In genomic region chr12:42981379-42981778, GRCh38 we compare ENCODE assay signal across 17 cellular contexts.
DNase-seq lines count a peak whose midpoint lies in the region; ATAC-seq and TF ChIP-seq lines count a peak whose summit lies in the region.
"Had no signal": no experiment of that assay in that cellular context is flagged by ENCODE, and none has a peak within 500 bp of the region (broad histone marks: within the 10 kb centered on the region; RNA-seq: fewer than 3 reads in every experiment).

No MANE protein-coding gene starts in this region.

- no peak overlapping the region for H2AFZ ChIP-seq in IMR-90 (replicated peaks; ENCODE audit: low read length, poor library complexity)

- no peaks in the 10 kb centered on the region for H3K4me1 Mint-ChIP-seq in natural killer cell
- H3K4me1 Mint-ChIP-seq: activated CD4-positive, alpha-beta T cell treated with anti-CD3 and anti-CD28 coated beads, Interleukin-2, amount 10 ng/mL, durations not matched to agents 24 days and 14 days had no signal

- TF ChIP-seq RAD21 in IMR-90 (IDR thresholded peaks at IDR 0.05; ENCODE audit: low read length): no peak

- WGBS in IMR-90 (ENCODE audit: extremely low coverage in 2 of 2, insufficient read length in 1 of 2), 2 experiments: no CpG with 5 or more reads among the region's 3 CpGs

- CTCF ChIA-PET in BJ (lab: Yijun Ruan, JAX): no interaction called here
- CTCF ChIA-PET in IMR-90 (lab: Yijun Ruan, JAX): no interaction called here

- no peaks in the 10 kb centered on the region for H3K36me3 Mint-ChIP-seq in natural killer cell
- H3K36me3 Mint-ChIP-seq: type B pancreatic cell had no signal

- H3K27me3 Mint-ChIP-seq in natural killer cell (ENCODE audit: low read depth in 2 of 2): no peaks in the 10 kb centered on the region
- H3K27me3 Mint-ChIP-seq: activated CD4-positive, alpha-beta T cell treated with anti-CD3 and anti-CD28 coated beads, Interleukin-2, amount 10 ng/mL, durations not matched to agents 24 days and 14 days; type B pancreatic cell had no signal

- H3K23ac ChIP-seq in IMR-90 (ENCODE audit: low read depth, low read length): no peak overlapping the region

- dilution Hi-C loops in IMR-90 (cut with HindIII; ENCODE audit: low sequenced_read_pairs, unreplicated experiment): no loop called here

- TF ChIP-seq CTCF in BJ (IDR thresholded peaks at IDR 0.05; ENCODE audit: insufficient read depth, low read depth, low read length) (no peak), IMR-90 (conservative IDR thresholded peaks at IDR 0.05; ENCODE audit: low read depth, low read length) (no peak), natural killer cell (IDR thresholded peaks at IDR 0.05) (no peak)

- H2BK5ac ChIP-seq in IMR-90 (ENCODE audit: low read depth, low read length, poor library complexity, severe bottlenecking): no peak overlapping the region

- BruUV-seq in IMR-90 (replicated peaks; lab: Mats Ljungman, UMichigan): no TSS peak

- no peak overlapping the region for H3K4me3 ChIP-seq in BJ (ENCODE audit: low read depth, low read length)
- H3K4me3 ChIP-seq in IMR-90 (ENCODE audit: insufficient read depth, low read depth, low read length): no peak overlapping the region
- H3K4me3 ChIP-seq: ovary, SK-N-MC had no signal

- H3K9me3 Mint-ChIP-seq in natural killer cell: peaks cover 0 to 3% of the 10 kb centered on the region in 2 donors
- H3K9me3 Mint-ChIP-seq: activated CD4-positive, alpha-beta T cell treated with anti-CD3 and anti-CD28 coated beads, Interleukin-2, amount 10 ng/mL, durations not matched to agents 24 days and 14 days; type B pancreatic cell had no signal

- H4K20me1 ChIP-seq in IMR-90 (ENCODE audit: insufficient read depth, low read length): no peaks in the 10 kb centered on the region

- POLR2A ChIA-PET in BJ (lab: Charles Lee): no interaction called here
- POLR2A ChIA-PET in IMR-90 (lab: Charles Lee; ENCODE audit: unreplicated experiment): no interaction called here

- no peak for TF ChIP-seq POLR2A in IMR-90 (IDR thresholded peaks at IDR 0.05; ENCODE audit: low read depth, low read length)

- H3K36me3 ChIP-seq in BJ (ENCODE audit: control insufficient read depth, insufficient read depth, low read length): no peaks in the 10 kb centered on the region
- no peaks in the 10 kb centered on the region for H3K36me3 ChIP-seq in IMR-90 (ENCODE audit: control insufficient read depth, insufficient read depth, low read length)
- H3K36me3 ChIP-seq: ovary had no signal

- H3K4me1 ChIP-seq in IMR-90 (ENCODE audit: control insufficient read depth, insufficient read depth, low read length): peaks cover 2% of the 10 kb centered on the region; the same call in 1 of the 2 replicates

- no peak overlapping the region for H2AK5ac ChIP-seq in IMR-90 (ENCODE audit: low read depth, low read length)

- H4K8ac ChIP-seq in IMR-90 (ENCODE audit: low read depth in 2 of 2, low read length in 2 of 2): no peak overlapping the region

- H3K56ac ChIP-seq in IMR-90 (ENCODE audit: extremely low read depth, insufficient read depth, low read length): no peak overlapping the region

- no peak overlapping the region for H3K4me3 Mint-ChIP-seq in natural killer cell
- H3K4me3 Mint-ChIP-seq: activated CD4-positive, alpha-beta T cell treated with anti-CD3 and anti-CD28 coated beads, Interleukin-2, amount 10 ng/mL, durations not matched to agents 24 days and 14 days; type B pancreatic cell had no signal

- H3K27ac Mint-ChIP-seq in natural killer cell: no peak overlapping the region
- H3K27ac Mint-ChIP-seq: activated CD4-positive, alpha-beta T cell treated with anti-CD3 and anti-CD28 coated beads, Interleukin-2, amount 10 ng/mL, durations not matched to agents 24 days and 14 days; type B pancreatic cell had no signal

- ATAC-seq in IMR-90 (ENCODE audit: low read depth) (peak; percentile 52), natural killer cell (no peak), HG02852 (IDR thresholded peaks at IDR 0.05; ENCODE audit: unreplicated experiment) (no peak)

- no peak overlapping the region for H3K14ac ChIP-seq in IMR-90 (replicated peaks; ENCODE audit: low read depth, low read length)

- no peaks in the 10 kb centered on the region for H3K9me3 ChIP-seq in IMR-90 (ENCODE audit: control insufficient read depth, insufficient read depth, low read length)
- H3K9me3 ChIP-seq: ovary had no signal

- H3K4ac ChIP-seq in IMR-90 (ENCODE audit: low read depth, low read length): no peak overlapping the region

- no peak overlapping the region for H3K9ac ChIP-seq in IMR-90 (ENCODE audit: low read depth, low read length)

- H4K91ac ChIP-seq in IMR-90 (ENCODE audit: insufficient read depth, low read depth, low read length): no peak overlapping the region

- peak; percentile 11 for DNase-seq in BJ (ENCODE audit: low read depth)
- peak; percentile 77 for DNase-seq in IMR-90
- peak; percentile 24 for DNase-seq in dedifferentiated amniotic fluid mesenchymal stem cell (ENCODE audit: extremely low spot score)
- peak; percentile 76 for DNase-seq in myocyte (ENCODE audit: low read depth)
- DNase-seq in GF-D8 (lab: John Stamatoyannopoulos, UW): no peak
- DNase-seq in natural killer cell: no peak
- DNase-seq in midbrain (lab: John Stamatoyannopoulos, UW): no peak
- DNase-seq: activated CD4-positive, alpha-beta T cell treated with anti-CD3 and anti-CD28 coated beads, Interleukin-2, amount 10 ng/mL, durations not matched to agents 24 days and 14 days; activated naive CD4-positive, alpha-beta T cell treated with anti-CD3 and anti-CD28 coated beads, Interleukin-2, amount 50 U/mL, for 16 hours; Calu3; NCI-H2029 treated with DMSO at 0.1 percent for 48 hours; NCI-H524; ovary; stimulated activated naive CD4-positive, alpha-beta T cell treated with Interleukin-2 at 50 U/mL for 16 hours had no signal

- H4K5ac ChIP-seq in IMR-90 (ENCODE audit: low read depth, low read length): no peak overlapping the region

- H3K27me3 ChIP-seq in BJ (ENCODE audit: control insufficient read depth, insufficient read depth, low read length) (no peaks in the 10 kb centered on the region), IMR-90 (ENCODE audit: control insufficient read depth, insufficient read depth, low read length) (0 out of 2 replicates have a peak, but pooled peaks cover 2% of the 10 kb centered on the region)
- H3K27me3 ChIP-seq: ovary had no signal

- H3K4me2 ChIP-seq in IMR-90 (ENCODE audit: low read depth, low read length): peak overlapping the region; percentile 31; the same call in 1 of the 2 replicates

- no peak overlapping the region for H3K18ac ChIP-seq in IMR-90 (ENCODE audit: low read depth, low read length)

- no peak overlapping the region for H2BK20ac ChIP-seq in IMR-90 (ENCODE audit: low read depth, low read length)

- no peaks in the 10 kb centered on the region; the same call in 1 of the 2 replicates for H3K9me1 ChIP-seq in IMR-90 (ENCODE audit: insufficient read depth, low read length)

- H2AK9ac ChIP-seq in IMR-90 (replicated peaks; ENCODE audit: low read depth, low read length, poor library complexity): no peak overlapping the region

- H2BK15ac ChIP-seq in IMR-90 (ENCODE audit: low read depth, low read length): no peak overlapping the region

- H3K27ac ChIP-seq in IMR-90 (ENCODE audit: insufficient read depth, low read length): no peak overlapping the region
- H3K27ac ChIP-seq: ovary, SK-N-MC had no signal

- in situ Hi-C loops in IMR-90 (cut with MboI; ENCODE audit: low sequenced_read_pairs): no loop called here

- intact Hi-C loops in IMR-90 (cut with micrococcal nuclease): no loop called here
- intact Hi-C loops in natural killer cell (cut with micrococcal nuclease): no loop called here

- H3K79me1 ChIP-seq in IMR-90 (ENCODE audit: low read depth in 1 of 2, low read length in 2 of 2): no peaks in the 10 kb centered on the region

- no peak overlapping the region for H2BK120ac ChIP-seq in IMR-90 (ENCODE audit: low read depth, low read length)

TF ChIP-seq in IMR-90, 13 proteins besides CTCF, POLR2A, EP300 and RAD21:
- TF ChIP-seq BHLHE40 (IDR thresholded peaks at IDR 0.05; ENCODE audit: low read depth, low read length) (0 out of 2 replicates have a peak, but pooled peaks have one; percentile 55), FOS (IDR thresholded peaks at IDR 0.05; ENCODE audit: low read depth, low read length) (peak; percentile 28; the same call in 1 of the 2 replicates), MXI1 (IDR thresholded peaks at IDR 0.05; ENCODE audit: borderline replicate concordance, low read depth, low read length) (no peak)

Comparison
In these comparisons a context has a peak if more than half of its experiments do, and no peak if none do; other contexts are left out.
1. DNase-seq: peak in BJ (single experiment), IMR-90 (single experiment), dedifferentiated amniotic fluid mesenchymal stem cell (single experiment) and myocyte (single experiment); none in GF-D8 (single experiment), natural killer cell (single experiment) and midbrain (single experiment).